Comparison of ENCODE assay signal across 24 cellular contexts in the genomic region with DNA sequence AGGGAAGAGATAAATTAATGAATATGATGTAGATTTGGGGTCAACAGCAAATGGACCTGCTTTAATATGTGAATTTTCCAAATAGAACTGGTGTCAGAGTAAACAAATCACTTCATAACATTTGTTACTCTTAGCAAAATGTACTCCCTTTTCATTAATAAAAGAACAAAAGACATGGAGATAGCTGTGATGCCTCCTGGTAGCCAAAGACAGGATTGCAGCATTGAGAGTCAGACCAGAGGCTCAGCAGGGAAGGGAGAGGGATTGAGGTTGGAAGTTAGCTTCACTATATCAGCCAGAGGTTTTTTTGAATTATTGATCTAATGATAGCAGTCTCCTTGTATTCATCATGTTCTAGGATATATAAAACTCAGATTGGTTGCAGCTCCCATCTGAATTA. TPM values are rescaled to one million over a fixed set of nuclear protein-coding genes. Genes with fewer than 3 reads are reported as not detected.
DNase-seq lines count a peak whose midpoint lies in the region; FAIRE-seq and TF ChIP-seq lines count a peak whose summit lies in the region.
"Had no signal": no experiment of that assay in that cellular context is flagged by ENCODE, and none has a peak within 500 bp of the region (broad histone marks: within the 10 kb centered on the region; RNA-seq: fewer than 3 reads in every experiment).

No MANE protein-coding gene starts in this region.

- no peak overlapping the region for H2BK120ac ChIP-seq in mesendoderm (ENCODE audit: low read depth, low read length)

- no peak overlapping the region for H4K8ac ChIP-seq in mesendoderm (ENCODE audit: low read depth, low read length)

- TF ChIP-seq POLR2A in tibial nerve (IDR thresholded peaks at IDR 0.05), result no peak

- no peak overlapping the region for H3K4ac ChIP-seq in mesendoderm (ENCODE audit: low read depth, low read length)

- no peak overlapping the region for H3K56ac ChIP-seq in mesendoderm (ENCODE audit: low read length)

- no peaks in the 10 kb centered on the region for H3K79me1 ChIP-seq in mesendoderm (ENCODE audit: low read length)

- peak; percentile 18 for FAIRE-seq in GM18507 (lab: Jason Lieb, UNC)
- FAIRE-seq in keratinocyte (lab: Jason Lieb, UNC), result no peak
- FAIRE-seq: GM12878 had no signal

- H3K9me3 ChIP-seq in keratinocyte (ENCODE audit: control insufficient read depth, low read depth, low read length), result no peaks in the 10 kb centered on the region
- H3K9me3 ChIP-seq in tibial nerve, result no peaks in the 10 kb centered on the region
- H3K9me3 ChIP-seq: BLaER1, mucosa of descending colon had no signal

- no peaks in the 10 kb centered on the region for H3K36me3 ChIP-seq in keratinocyte (ENCODE audit: control insufficient read depth in 2 of 2, extremely low read depth in 1 of 2, insufficient read depth in 2 of 2, low read length in 2 of 2)
- H3K36me3 ChIP-seq in tibial nerve, result no peaks in the 10 kb centered on the region
- H3K36me3 ChIP-seq in mesendoderm (ENCODE audit: control insufficient read depth, insufficient read depth, low read length), result no peaks in the 10 kb centered on the region
- H3K36me3 ChIP-seq: BLaER1, brain microvascular endothelial cell had no signal

- peak; percentile 2 for TF ChIP-seq CTCF in astrocyte of the spinal cord (IDR thresholded peaks at IDR 0.05; ENCODE audit: low read depth, low read length)
- TF ChIP-seq CTCF in keratinocyte (optimal IDR thresholded peaks at IDR 0.05 in 1 of 3, IDR thresholded peaks at IDR 0.05 in 1 of 3, conservative IDR thresholded peaks at IDR 0.05 in 1 of 3; ENCODE audit: extremely low read depth in 1 of 3, insufficient read depth in 2 of 3, low read length in 3 of 3), result peak; percentile 8 to 19 (median 14)
- TF ChIP-seq CTCF in tibial nerve (IDR thresholded peaks at IDR 0.05), result no peak

- H3K4me1 ChIP-seq in keratinocyte (ENCODE audit: control insufficient read depth, extremely low read depth, insufficient read depth, low read length) (peaks cover 36% of the 10 kb centered on the region), tibial nerve (peaks cover 0 to 23% (median 0%) of the 10 kb centered on the region in 4 donors), mesendoderm (ENCODE audit: control insufficient read depth, low read depth, low read length) (no peaks in the 10 kb centered on the region)
- H3K4me1 ChIP-seq: BLaER1 had no signal

- H2AFZ ChIP-seq in keratinocyte (ENCODE audit: control insufficient read depth, low read length), result no peak overlapping the region

- no peak overlapping the region for H3K9ac ChIP-seq in keratinocyte (ENCODE audit: control insufficient read depth, extremely low read depth, insufficient read depth, low read length)
- no peak overlapping the region for H3K9ac ChIP-seq in mesendoderm (ENCODE audit: low read length)
- H3K9ac ChIP-seq: BLaER1 had no signal

- H3K18ac ChIP-seq in mesendoderm (ENCODE audit: low read length), result no peak overlapping the region

- in situ Hi-C loops in astrocyte of the spinal cord (cut with HindIII; ENCODE audit: low sequenced_read_pairs), result no loop called here

- peak overlapping the region; percentile 7 for H3K4me2 ChIP-seq in keratinocyte (ENCODE audit: control insufficient read depth, extremely low read depth, insufficient read depth, low read depth, low read length)
- H3K4me2 ChIP-seq in mesendoderm (ENCODE audit: low read length), result no peak overlapping the region
- H3K4me2 ChIP-seq: BLaER1 had no signal

- no peak overlapping the region for H2BK15ac ChIP-seq in mesendoderm (replicated peaks; ENCODE audit: low read depth)

- H4K20me1 ChIP-seq in keratinocyte (ENCODE audit: control insufficient read depth, extremely low read depth, insufficient read depth, low read length), result no peaks in the 10 kb centered on the region
- H4K20me1 ChIP-seq: BLaER1 had no signal

- H3K9me1 ChIP-seq in keratinocyte (ENCODE audit: control insufficient read depth, extremely low read depth, insufficient read depth, low read length), result no peaks in the 10 kb centered on the region

- dilution Hi-C loops in keratinocyte (cut with MboI; ENCODE audit: extremely low pct_ligation_motif_present, low sequenced_read_pairs), result no loop called here

- no peak overlapping the region for H3K4me3 ChIP-seq in astrocyte of the spinal cord (ENCODE audit: low read depth, low read length)
- no peak overlapping the region for H3K4me3 ChIP-seq in keratinocyte (ENCODE audit: control insufficient read depth in 2 of 3, extremely low read depth in 1 of 3, insufficient read depth in 2 of 3, low read depth in 1 of 3, low read length in 3 of 3)
- H3K4me3 ChIP-seq in tibial nerve, result no peak overlapping the region
- no peak overlapping the region for H3K4me3 ChIP-seq in mesendoderm (ENCODE audit: low read length)
- H3K4me3 ChIP-seq: BLaER1, GM12878, mucosa of descending colon had no signal

- no peak for DNase-seq in GM18507 (ENCODE audit: extremely low spot score, insufficient read length, low read depth)
- no peak for DNase-seq in astrocyte of the spinal cord (ENCODE audit: low read depth, low spot score)
- DNase-seq in keratinocyte (ENCODE audit: low read depth, low spot score), result no peak
- DNase-seq in tibial nerve (ENCODE audit: low spot score in 2 of 2), result no peak
- DNase-seq in SW480 (ENCODE audit: low spot score), result no peak
- DNase-seq in NK-92 treated with Interleukin-12 subunit alpha and Interleukin-12 subunit beta, amount 100 ng/mL, for 24 hours (lab: John Stamatoyannopoulos, UW), result no peak
- DNase-seq in mesendoderm, result no peak
- no peak for DNase-seq in SIG-M5 treated with dmso at 0.1 percent for 504 hours (lab: John Stamatoyannopoulos, UW; ENCODE audit: unreplicated experiment)
- DNase-seq: activated CD4-positive, alpha-beta T cell treated with anti-CD3 and anti-CD28 coated beads for 4 hours; brain microvascular endothelial cell; COR-L47; DMS79 treated with DMSO at 0.1 percent for 48 hours; left ventricle myocardium superior; mucosa of descending colon; NCI-H1092; NCI-H2029 treated with DMSO at 0.1 percent for 48 hours; NCI-H446; nephron progenitor cell; SIG-M5; substantia nigra; T-helper 1 cell had no signal

- H3K27ac ChIP-seq in keratinocyte (ENCODE audit: control insufficient read depth, insufficient read depth, low read length) (no peak overlapping the region), tibial nerve (peak overlapping the region; percentile 67 to 92 (median 80)), mesendoderm (ENCODE audit: low read depth, low read length) (no peak overlapping the region)
- H3K27ac ChIP-seq: BLaER1, brain microvascular endothelial cell had no signal

- no peak overlapping the region for H4K5ac ChIP-seq in mesendoderm (ENCODE audit: low read length)

- H3K23ac ChIP-seq in mesendoderm (ENCODE audit: low read length), result no peak overlapping the region

- H2AK5ac ChIP-seq in mesendoderm (ENCODE audit: low read length), result no peak overlapping the region

- H3K27me3 ChIP-seq in keratinocyte (ENCODE audit: control insufficient read depth, extremely low read depth, insufficient read depth, low read length), result no peaks in the 10 kb centered on the region
- no peaks in the 10 kb centered on the region for H3K27me3 ChIP-seq in tibial nerve
- H3K27me3 ChIP-seq in mesendoderm (ENCODE audit: insufficient read depth, low read length, poor library complexity), result no peaks in the 10 kb centered on the region
- H3K27me3 ChIP-seq: BLaER1, brain microvascular endothelial cell had no signal

- H3K79me2 ChIP-seq in keratinocyte (ENCODE audit: control insufficient read depth, insufficient read depth, low read length) (no peaks in the 10 kb centered on the region), mesendoderm (ENCODE audit: control insufficient read depth, insufficient read depth, low read length) (no peaks in the 10 kb centered on the region)

- no peak for TF ChIP-seq EP300 in tibial nerve (IDR thresholded peaks at IDR 0.05)

- no peak overlapping the region for H2BK5ac ChIP-seq in mesendoderm (ENCODE audit: low read length)

RNA-seq across cellular contexts. Expression of gene RAB40A, which starts 17.4 kb away (rescaled TPM):
- 0.02 to 0.63 TPM (median 0.33 TPM) in 3 replicates for polyA plus RNA-seq in keratinocyte
- not detected for polyA plus RNA-seq in keratinocyte (2011; ENCODE audit: low read depth)
- 0.16 and 0.29 TPM in 2 replicates for polyA plus RNA-seq in keratinocyte (2011; cell fraction: cytosol; rRNA removed)
- 1.7 and 2.2 TPM in 2 replicates for polyA plus RNA-seq in keratinocyte (2011; cell fraction: nucleus; rRNA removed)
- polyA plus RNA-seq in keratinocyte (2012; ENCODE audit: low replicate concordance), result 0.06 and 0.23 TPM in 2 replicates
- 0.77 to 1.7 TPM in 2 of 3 replicates, not detected in the other for polyA minus RNA-seq in keratinocyte
- not detected for polyA minus RNA-seq in keratinocyte (2011; cell fraction: cytosol; rRNA and poly(A)+ RNA removed)
- 1.3 and 1.8 TPM in 2 replicates for polyA minus RNA-seq in keratinocyte (2011; cell fraction: nucleus; rRNA and poly(A)+ RNA removed)
- 1 to 10 TPM in 3 of 4 donors, under 1 TPM in 1; 0.39 to 8.7 (median 3.4) TPM for total RNA-seq in tibial nerve
- polyA plus RNA-seq in mesendoderm (2013, experiment 1 of 2), result 0.01 TPM
- 0.03 TPM for polyA plus RNA-seq in mesendoderm (2013, experiment 2 of 2)
- total RNA-seq: A673 had no signal

RNA-seq across cellular contexts. Expression of gene TCEAL4, which starts 48.6 kb away (rescaled TPM):
- 44.3 to 73.1 TPM (median 45.4 TPM) in 3 replicates for polyA plus RNA-seq in keratinocyte
- 78.9 TPM for polyA plus RNA-seq in keratinocyte (2011; ENCODE audit: low read depth)
- 55.3 and 71.3 TPM in 2 replicates for polyA plus RNA-seq in keratinocyte (2011; cell fraction: cytosol; rRNA removed)
- polyA plus RNA-seq in keratinocyte (2011; cell fraction: nucleus; rRNA removed), result 45.1 and 61.9 TPM in 2 replicates
- polyA plus RNA-seq in keratinocyte (2012; ENCODE audit: low replicate concordance), result 76.2 and 139 TPM in 2 replicates
- polyA minus RNA-seq in keratinocyte, result 7.0 to 10.7 TPM (median 7.3 TPM) in 3 replicates
- 16.7 TPM for polyA minus RNA-seq in keratinocyte (2011; cell fraction: cytosol; rRNA and poly(A)+ RNA removed)
- polyA minus RNA-seq in keratinocyte (2011; cell fraction: nucleus; rRNA and poly(A)+ RNA removed), result 6.0 and 10.7 TPM in 2 replicates
- total RNA-seq in tibial nerve, result 100 to 1,000 TPM; 164 to 453 (median 204) TPM
- polyA plus RNA-seq in mesendoderm (2013, experiment 1 of 2), result 100 TPM
- 101 TPM for polyA plus RNA-seq in mesendoderm (2013, experiment 2 of 2)

Comparison
In these comparisons a context has a peak if more than half of its experiments do, and no peak if none do; other contexts are left out.
1. CTCF ChIP-seq: peak in astrocyte of the spinal cord (single experiment) and keratinocyte (3 of 3); none in tibial nerve (0 of 5).
2. H3K27ac ChIP-seq: peak in tibial nerve (4 of 4); none in keratinocyte (single experiment) and mesendoderm (single experiment).